Comparison of ENCODE assay signal across 12 cellular contexts in the genomic region with DNA sequence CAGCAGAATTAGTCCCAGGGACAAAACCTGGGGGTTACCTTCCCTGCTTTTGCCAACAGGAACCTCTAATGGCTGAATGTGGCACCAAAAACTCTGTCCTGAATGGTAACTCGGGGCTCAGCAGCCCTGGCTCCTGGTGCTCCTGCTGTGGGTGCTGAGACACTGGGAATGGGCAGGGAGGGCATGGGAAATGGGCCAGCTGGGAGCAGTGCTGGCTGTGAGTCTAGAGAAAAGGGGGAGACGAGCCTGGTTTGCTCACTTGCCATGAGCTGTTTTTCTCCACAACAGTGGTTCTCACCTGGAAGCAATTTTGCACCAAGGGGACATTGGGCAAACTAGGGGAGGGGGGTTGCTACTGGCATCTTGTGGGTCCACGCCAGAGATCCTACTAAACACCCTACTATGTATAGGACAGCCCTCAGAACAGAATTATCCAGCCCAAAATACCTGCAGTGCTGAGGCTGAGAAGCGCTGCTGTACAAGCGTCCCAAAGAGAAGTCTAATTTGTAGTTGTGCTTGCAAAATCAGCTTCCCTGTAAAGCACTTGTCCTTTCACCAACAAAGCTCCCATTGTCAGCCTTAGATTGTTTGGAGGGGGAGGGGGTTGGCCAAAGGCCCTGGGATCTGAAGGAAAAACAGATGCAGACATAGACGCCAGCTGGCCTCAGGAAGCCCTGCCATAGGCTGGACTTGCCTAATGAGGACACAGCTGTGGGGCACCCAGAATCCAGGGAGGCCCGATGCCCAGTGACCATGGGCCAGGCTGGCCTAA. TPM values are rescaled to one million over a fixed set of nuclear protein-coding genes. Genes with fewer than 3 reads are reported as not detected.
DNase-seq lines count a peak whose midpoint lies in the region; ATAC-seq, FAIRE-seq and TF ChIP-seq lines count a peak whose summit lies in the region.
"Had no signal": no experiment of that assay in that cellular context is flagged by ENCODE, and none has a peak within 500 bp of the region (broad histone marks: within the 10 kb centered on the region; RNA-seq: fewer than 3 reads in every experiment).

No MANE protein-coding gene starts in this region.

- in situ Hi-C loops in GM13976 (cut with MboI; ENCODE audit: low sequenced_read_pairs, unreplicated experiment): no loop called here

- peaks cover 4% of the 10 kb centered on the region for H3K9me3 Mint-ChIP-seq in glutamatergic neuron (ENCODE audit: unreplicated experiment)
- H3K9me3 Mint-ChIP-seq: activated naive CD4-positive, alpha-beta T cell treated with anti-CD3 and anti-CD28 coated beads for 36 hours; stimulated activated memory B cell treated with anti-CD40 and anti-IgM and Interleukin-4, amounts not matched to agents 10 μg/mL and 1 μg/mL and 100 μg/mL, for 72 hours had no signal

- peaks cover 3% of the 10 kb centered on the region for H3K36me3 Mint-ChIP-seq in glutamatergic neuron (ENCODE audit: unreplicated experiment)
- H3K36me3 Mint-ChIP-seq: stimulated activated memory B cell treated with anti-CD40 and anti-IgM and Interleukin-4, amounts not matched to agents 10 μg/mL and 1 μg/mL and 100 μg/mL, for 72 hours had no signal

- peaks cover 27% of the 10 kb centered on the region for H3K4me1 Mint-ChIP-seq in glutamatergic neuron (ENCODE audit: low read depth, unreplicated experiment)
- H3K4me1 Mint-ChIP-seq: stimulated activated memory B cell treated with anti-CD40 and anti-IgM and Interleukin-4, amounts not matched to agents 10 μg/mL and 1 μg/mL and 100 μg/mL, for 72 hours had no signal

- no peak for FAIRE-seq in HTR-8/SVneo (lab: Jason Lieb, UNC)

- DNase-seq in C1 segment of cervical spinal cord (lab: John Stamatoyannopoulos, UW) (peak in 12 of 14 donors; percentile 27 to 89 (median 81)), NCI-H69 (lab: John Stamatoyannopoulos, UW) (peak; percentile 44), glutamatergic neuron (peak; percentile 43), occipital lobe (lab: John Stamatoyannopoulos, UW) (peak; percentile 86), HTR-8/SVneo (ENCODE audit: insufficient read length, low spot score) (no peak), GM13976 (ENCODE audit: low spot score) (no peak), coronary artery (ENCODE audit: low spot score) (no peak)
- DNase-seq: activated CD4-positive, alpha-beta T cell treated with anti-CD3 and anti-CD28 coated beads for 48 hours; activated naive CD4-positive, alpha-beta T cell treated with anti-CD3 and anti-CD28 coated beads for 36 hours had no signal

- H3K27me3 Mint-ChIP-seq in glutamatergic neuron (ENCODE audit: unreplicated experiment): peaks cover 4% of the 10 kb centered on the region

- peak overlapping the region; percentile 38 for H3K27ac Mint-ChIP-seq in glutamatergic neuron (ENCODE audit: unreplicated experiment)
- H3K27ac Mint-ChIP-seq: activated naive CD4-positive, alpha-beta T cell treated with anti-CD3 and anti-CD28 coated beads for 36 hours; stimulated activated memory B cell treated with anti-CD40 and anti-IgM and Interleukin-4, amounts not matched to agents 10 μg/mL and 1 μg/mL and 100 μg/mL, for 72 hours had no signal

- H3K4me3 Mint-ChIP-seq in glutamatergic neuron (ENCODE audit: unreplicated experiment): no peak overlapping the region
- H3K4me3 Mint-ChIP-seq: activated naive CD4-positive, alpha-beta T cell treated with anti-CD3 and anti-CD28 coated beads for 36 hours; stimulated activated memory B cell treated with anti-CD40 and anti-IgM and Interleukin-4, amounts not matched to agents 10 μg/mL and 1 μg/mL and 100 μg/mL, for 72 hours had no signal

- ATAC-seq in HG02840 (IDR thresholded peaks at IDR 0.05; ENCODE audit: low FRiP score, unreplicated experiment): no peak
- ATAC-seq: stimulated activated memory B cell treated with anti-CD40 and anti-IgM and Interleukin-4, amounts not matched to agents 10 μg/mL and 1 μg/mL and 100 μg/mL, for 72 hours had no signal

- TF ChIP-seq CTCF in glutamatergic neuron (IDR thresholded peaks at IDR 0.05; ENCODE audit: partially characterized antibody, unreplicated experiment) (no peak), GM13976 (IDR thresholded peaks at IDR 0.05; ENCODE audit: borderline replicate concordance, control extremely low read depth, extremely low read depth, insufficient read depth, missing control alignments) (no peak), coronary artery (IDR thresholded peaks at IDR 0.05) (no peak)

- H3K4me3 ChIP-seq in coronary artery: no peak overlapping the region
- H3K4me3 ChIP-seq: hepatocyte had no signal

- H3K27ac ChIP-seq in coronary artery: peak overlapping the region in 1 of 2 donors; percentile 61
- H3K27ac ChIP-seq: hepatocyte had no signal

RNA-seq across cellular contexts. Expression of a gene that starts 3.6 kb away (rescaled TPM):
- total RNA-seq in glutamatergic neuron (ENCODE audit: unreplicated experiment): not detected
- not detected for total RNA-seq in occipital lobe
- total RNA-seq: activated naive CD4-positive, alpha-beta T cell treated with anti-CD3 and anti-CD28 coated beads for 36 hours; hepatocyte had no signal

RNA-seq across cellular contexts. Expression of a gene that starts 17.2 kb away (rescaled TPM):
- total RNA-seq in glutamatergic neuron (ENCODE audit: unreplicated experiment): 13.6 TPM
- 10.3 TPM for total RNA-seq in occipital lobe

Comparison
In these comparisons a context has a peak if more than half of its experiments do, and no peak if none do; other contexts are left out.
1. DNase-seq: peak in C1 segment of cervical spinal cord (12 of 14), NCI-H69 (single experiment), glutamatergic neuron (single experiment) and occipital lobe (single experiment); none in HTR-8/SVneo (single experiment), GM13976 (single experiment) and coronary artery (single experiment).